Comparison of ENCODE assay signal across 11 cellular contexts in the genomic region with DNA sequence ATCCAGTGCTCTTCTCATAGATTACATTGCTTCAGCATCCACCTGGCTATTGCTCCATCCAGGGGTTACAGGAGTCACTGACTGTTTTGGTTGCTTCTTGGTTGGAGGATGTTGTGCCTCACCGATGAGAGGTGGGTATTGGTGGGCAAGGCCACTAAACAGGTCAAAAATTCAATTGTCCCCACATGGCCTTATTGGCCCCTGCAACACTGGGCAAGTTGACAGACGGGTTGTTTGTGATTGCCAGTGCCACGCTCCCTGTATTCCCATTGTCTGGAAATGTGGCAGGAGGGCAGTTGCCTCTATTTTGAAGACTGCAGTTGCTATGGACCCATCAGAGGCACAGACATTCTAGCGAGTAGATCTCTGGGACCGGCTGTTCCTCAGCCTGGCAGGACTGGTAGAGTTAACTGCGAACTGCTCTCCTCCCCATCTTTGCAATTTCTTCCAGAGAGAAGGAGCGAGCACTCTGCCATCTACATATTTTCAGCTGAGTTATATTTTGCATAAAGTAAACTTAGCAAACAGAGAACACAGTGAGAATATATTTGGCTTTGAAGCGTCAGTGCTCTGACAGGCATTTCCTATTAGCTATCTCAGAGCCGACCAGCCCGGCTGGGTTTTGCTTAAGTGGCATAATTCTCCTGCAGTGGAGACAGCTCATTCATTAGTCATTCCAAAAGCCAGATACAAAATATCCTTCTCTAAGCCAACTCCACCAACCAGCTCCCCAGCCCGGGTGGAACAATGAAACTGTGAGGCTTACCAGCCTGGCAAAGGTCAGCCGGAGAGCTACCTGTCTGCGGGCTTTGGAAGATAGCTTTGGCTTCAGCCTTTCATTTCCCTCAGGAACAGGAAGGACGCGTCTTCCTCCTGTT. TPM values are rescaled to one million over a fixed set of nuclear protein-coding genes. Genes with fewer than 3 reads are reported as not detected.
DNase-seq lines count a peak whose midpoint lies in the region; ATAC-seq and TF ChIP-seq lines count a peak whose summit lies in the region.
"Had no signal": no experiment of that assay in that cellular context is flagged by ENCODE, and none has a peak within 500 bp of the region (broad histone marks: within the 10 kb centered on the region; RNA-seq: fewer than 3 reads in every experiment).

No MANE protein-coding gene starts in this region.

- H3K9me3 ChIP-seq in HCT116 (ENCODE audit: control insufficient read depth in 1 of 2, insufficient read depth in 1 of 2, low read depth in 1 of 2, low read length in 2 of 2): no peaks in the 10 kb centered on the region

- no peak for ATAC-seq in HCT116
- ATAC-seq in HG02571 (IDR thresholded peaks at IDR 0.05; ENCODE audit: unreplicated experiment): no peak
- ATAC-seq: stimulated activated memory B cell treated with anti-CD40 and anti-IgM and Interleukin-4, amounts not matched to agents 10 μg/mL and 1 μg/mL and 100 μg/mL, for 72 hours had no signal

- peaks cover 20 to 37% of the 10 kb centered on the region in 2 experiments for H3K4me1 ChIP-seq in HCT116 (ENCODE audit: control insufficient read depth in 1 of 2, insufficient read depth in 2 of 2, low read length in 2 of 2)

- no peak overlapping the region for H2AFZ ChIP-seq in HCT116 (ENCODE audit: low read depth, low read length, poor library complexity, severe bottlenecking)

- POLR2A ChIA-PET in HCT116 (lab: Charles Lee): interaction anchor here (1.3 kb wide), 1 partner anchor 27 kb away, joined by 3 read pairs; no protein-coding TSS in a partner anchor

- no TSS peak for BruUV-seq in HCT116 (replicated peaks; lab: Mats Ljungman, UMichigan)

- H3K9me2 ChIP-seq in HCT116 (ENCODE audit: insufficient read depth): no peaks in the 10 kb centered on the region

- no peaks in the 10 kb centered on the region for H3K27me3 ChIP-seq in HCT116 (ENCODE audit: insufficient read depth, low read length)

- RAD21 ChIA-PET in HCT116 (lab: Charles Lee; ENCODE audit: low non-redundant PET in 1 of 2, low total read pairs in 2 of 2, uncharacterized antibody in 2 of 2, unreplicated experiment in 2 of 2): no interaction called here

- no peaks in the 10 kb centered on the region for H3K36me3 ChIP-seq in HCT116 (ENCODE audit: control insufficient read depth in 1 of 2, insufficient read depth in 2 of 2, low read length in 2 of 2)

- H3K4me3 ChIP-seq in HCT116 (replicated peaks in 1 of 2; ENCODE audit: low read depth in 1 of 2, low read length in 2 of 2) (no peak overlapping the region), foreskin fibroblast (ENCODE audit: low read depth in 1 of 2, low read length in 2 of 2) (no peak overlapping the region), retinal pigment epithelial cell (ENCODE audit: low read length) (no peak overlapping the region)

- CTCF ChIA-PET in HCT116 (lab: Charles Lee): interaction anchor here (1.1 kb wide), 2 partner anchors 176 to 177 kb away, joined by 4 to 5 read pairs; a partner anchor contains a TSS

- no peak for TF ChIP-seq POLR2A in HCT116 (IDR thresholded peaks at IDR 0.05; ENCODE audit: borderline replicate concordance, extremely low read depth, insufficient read depth, insufficient read length)

- H3K9ac ChIP-seq in HCT116 (ENCODE audit: low read length): no peak overlapping the region

- DNase-seq in HCT116 (ENCODE audit: low read depth, low spot score) (no peak), amniotic epithelial cell (ENCODE audit: low read depth) (peak; percentile 57), foreskin fibroblast (peak; percentile 71 to 84), retinal pigment epithelial cell (ENCODE audit: low read depth) (peak; percentile 56), pons (ENCODE audit: low spot score) (no peak), NCI-H1092 treated with DMSO at 0.1 percent for 48 hours (lab: John Stamatoyannopoulos, UW) (no peak), HUDEP-2 (lab: John Stamatoyannopoulos, UW; ENCODE audit: unreplicated experiment in 76 of 76) (no peak)
- DNase-seq: activated CD4-positive, alpha-beta T cell treated with anti-CD3 and anti-CD28 coated beads for 4 hours; DND-41 had no signal

- intact Hi-C loops in HCT116 (cut with micrococcal nuclease): no loop called here

- H4K20me1 ChIP-seq in HCT116 (ENCODE audit: insufficient read depth): no peaks in the 10 kb centered on the region

- no peaks in the 10 kb centered on the region for H3K79me2 ChIP-seq in HCT116 (ENCODE audit: insufficient read depth, low read length)

- no peak for TF ChIP-seq RAD21 in HCT116 (IDR thresholded peaks at IDR 0.05; ENCODE audit: low read depth)

- TF ChIP-seq CTCF in HCT116 (IDR thresholded peaks at IDR 0.05 in 2 of 3, conservative IDR thresholded peaks at IDR 0.05 in 1 of 3; ENCODE audit: borderline replicate concordance in 1 of 3, insufficient read depth in 1 of 3, low read depth in 2 of 3, low read length in 2 of 3) (no peak), foreskin fibroblast (IDR thresholded peaks at IDR 0.05; ENCODE audit: low read depth, low read length) (no peak), retinal pigment epithelial cell (conservative IDR thresholded peaks at IDR 0.05; ENCODE audit: low read depth, low read length) (no peak)

- no peak overlapping the region for H3K27ac ChIP-seq in HCT116 (ENCODE audit: low read depth, low read length)

- H3K4me2 ChIP-seq in HCT116 (ENCODE audit: low read length): 0 out of 2 replicates have a peak overlapping the region, but pooled peaks have one; percentile 14

TF ChIP-seq in HCT116, 20 proteins besides CTCF, POLR2A, EP300 and RAD21:
- TF ChIP-seq SRF (IDR thresholded peaks at IDR 0.05; ENCODE audit: low read depth) (no peak), EZH2phosphoT487 (IDR thresholded peaks at IDR 0.05; ENCODE audit: borderline replicate concordance) (no peak), SP1 (IDR thresholded peaks at IDR 0.05; ENCODE audit: low read depth) (no peak), ZNF274 (IDR thresholded peaks at IDR 0.05; ENCODE audit: low read depth, low read length) (no peak), SIN3A (IDR thresholded peaks at IDR 0.05; ENCODE audit: low read depth) (no peak), JUND (IDR thresholded peaks at IDR 0.05) (no peak)
- TF ChIP-seq, protein P1, sequence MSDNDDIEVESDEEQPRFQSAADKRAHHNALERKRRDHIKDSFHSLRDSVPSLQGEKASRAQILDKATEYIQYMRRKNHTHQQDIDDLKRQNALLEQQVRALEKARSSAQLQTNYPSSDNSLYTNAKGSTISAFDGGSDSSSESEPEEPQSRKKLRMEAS (IDR thresholded peaks at IDR 0.05): no peak

RNA-seq across cellular contexts. Expression of a gene that starts 26.0 kb away (rescaled TPM):
- 44.1 TPM for total RNA-seq in HCT116 (2021; ENCODE audit: unreplicated experiment)
- polyA plus RNA-seq in HCT116 (2012): 27.4 and 32.4 TPM in 2 replicates

Comparison
In these comparisons a context has a peak if more than half of its experiments do, and no peak if none do; other contexts are left out.
1. DNase-seq: peak in amniotic epithelial cell (single experiment), foreskin fibroblast (2 of 2) and retinal pigment epithelial cell (single experiment); none in HCT116 (single experiment), pons (single experiment), NCI-H1092 treated with DMSO at 0.1 percent for 48 hours (single experiment) and HUDEP-2 (0 of 76).